8 cellular contexts compared by ENCODE assay signal in the genomic region with DNA sequence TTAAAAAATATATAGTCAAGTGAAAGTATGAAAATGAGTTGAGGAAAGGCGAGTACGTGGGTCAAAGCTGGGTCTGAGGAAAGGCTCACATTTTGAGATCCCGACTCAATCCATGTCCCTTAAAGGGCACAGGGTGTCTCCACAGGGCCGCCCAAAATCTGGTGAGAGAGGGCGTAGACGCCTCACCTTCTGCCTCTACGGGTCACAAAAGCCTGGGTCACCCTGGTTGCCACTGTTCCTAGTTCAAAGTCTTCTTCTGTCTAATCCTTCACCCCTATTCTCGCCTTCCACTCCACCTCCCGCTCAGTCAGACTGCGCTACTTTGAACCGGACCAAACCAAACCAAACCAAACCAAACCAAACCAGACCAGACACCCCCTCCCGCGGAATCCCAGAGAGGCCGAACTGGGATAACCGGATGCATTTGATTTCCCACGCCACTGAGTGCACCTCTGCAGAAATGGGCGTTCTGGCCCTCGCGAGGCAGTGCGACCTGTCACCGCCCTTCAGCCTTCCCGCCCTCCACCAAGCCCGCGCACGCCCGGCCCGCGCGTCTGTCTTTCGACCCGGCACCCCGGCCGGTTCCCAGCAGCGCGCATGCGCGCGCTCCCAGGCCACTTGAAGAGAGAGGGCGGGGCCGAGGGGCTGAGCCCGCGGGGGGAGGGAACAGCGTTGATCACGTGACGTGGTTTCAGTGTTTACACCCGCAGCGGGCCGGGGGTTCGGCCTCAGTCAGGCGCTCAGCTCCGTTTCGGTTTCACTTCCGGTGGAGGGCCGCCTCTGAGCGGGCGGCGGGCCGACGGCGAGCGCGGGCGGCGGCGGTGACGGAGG. TPM values are rescaled to one million over a fixed set of nuclear protein-coding genes. Genes with fewer than 3 reads are reported as not detected.
DNase-seq lines count a peak whose midpoint lies in the region; ATAC-seq, FAIRE-seq and TF ChIP-seq lines count a peak whose summit lies in the region.

Gene FMR1, plus strand, starts transcription at position 728 of the 831 bp plus-strand sequence. CDS start 261 bp downstream, outside the sequence.

- intact Hi-C loops in Right ventricle myocardium inferior (cut with DNase I) = loop anchor here (10.0 kb wide), 1 partner anchor 123 kb away; no protein-coding TSS in a partner anchor
- intact Hi-C loops in pancreas (cut with DNase I) = no loop called here
- intact Hi-C loops in thyroid gland (cut with DNase I) = no loop called here

- peak within 1 kb of the TSS; percentile 92 for H3K9ac ChIP-seq in SU-DHL-6 (ENCODE audit: low read length)

- H3K4me3 ChIP-seq in GM12865 (ENCODE audit: low read depth, low read length) = peak within 1 kb of the TSS; percentile 85
- peak within 1 kb of the TSS; percentile 74 for H3K4me3 ChIP-seq in SU-DHL-6 (ENCODE audit: insufficient read depth, low read length, poor library complexity, severe bottlenecking)
- H3K4me3 ChIP-seq in pancreas = peak within 1 kb of the TSS; percentile 29 to 64 (median 40)
- H3K4me3 ChIP-seq in thyroid gland (replicated peaks in 1 of 3) = peak within 1 kb of the TSS; percentile 33 to 79 (median 47)

- no peaks in the 10 kb centered on the region for H3F3A ChIP-seq in SU-DHL-6 (ENCODE audit: insufficient read depth)

- H3K9me3 ChIP-seq in SU-DHL-6 (ENCODE audit: insufficient read depth, low read length) (no peaks in the 10 kb centered on the region), pancreas (no peaks in the 10 kb centered on the region), thyroid gland (no peaks in the 10 kb centered on the region)

- H4K20me1 ChIP-seq in SU-DHL-6 (ENCODE audit: low read depth, low read length) = peaks cover 26% of the 10 kb centered on the region

- peaks cover 3% of the 10 kb centered on the region for H3K36me3 Mint-ChIP-seq in activated naive CD8-positive, alpha-beta T cell treated with anti-CD3 and anti-CD28 coated beads, Interleukin-2, amount 10 ng/mL, durations not matched to agents 7 days and 5 days

- H3K9me3 Mint-ChIP-seq in activated naive CD8-positive, alpha-beta T cell treated with anti-CD3 and anti-CD28 coated beads, Interleukin-2, amount 10 ng/mL, durations not matched to agents 7 days and 5 days = no peaks in the 10 kb centered on the region

- FAIRE-seq in pancreas (lab: Jason Lieb, UNC) = no peak

- peaks cover 36% of the 10 kb centered on the region for H3K79me2 ChIP-seq in SU-DHL-6 (ENCODE audit: insufficient read depth, low read length)

- no peaks in the 10 kb centered on the region for H3K27me3 ChIP-seq in SU-DHL-6 (ENCODE audit: low read length)
- no peaks in the 10 kb centered on the region for H3K27me3 ChIP-seq in pancreas
- H3K27me3 ChIP-seq in thyroid gland = no peaks in the 10 kb centered on the region

- H3K36me3 ChIP-seq in SU-DHL-6 (ENCODE audit: low read length) (no peaks in the 10 kb centered on the region), pancreas (no peaks in the 10 kb centered on the region), thyroid gland (no peaks in the 10 kb centered on the region)

- H3K4me1 ChIP-seq in pancreas (peaks cover 0 to 5% (median 0%) of the 10 kb centered on the region in 3 donors), thyroid gland (peaks cover 4 to 6% of the 10 kb centered on the region in 2 donors)

- H3K4me2 ChIP-seq in SU-DHL-6 (ENCODE audit: low read depth, low read length, poor library complexity, severe bottlenecking) = peak within 1 kb of the TSS; percentile 92

- DNase-seq in GM12865 (ENCODE audit: low read depth) = peak; percentile 96
- DNase-seq in NCI-H1105 treated with DMSO at 0.1 percent for 48 hours (lab: John Stamatoyannopoulos, UW) = peak; percentile 94
- DNase-seq in activated naive CD8-positive, alpha-beta T cell treated with anti-CD3 and anti-CD28 coated beads, Interleukin-2, amount 10 ng/mL, durations not matched to agents 7 days and 5 days = peak; percentile 89
- DNase-seq in Right ventricle myocardium inferior (ENCODE audit: missing footprints) = peak; percentile 96
- DNase-seq in pancreas = peak; percentile 92 to 97 (median 94)
- peak; percentile 87 to 89 for DNase-seq in thyroid gland

- TF ChIP-seq POLR2A in thyroid gland (IDR thresholded peaks at IDR 0.05) = peak; percentile 71 to 76

- H3K27ac Mint-ChIP-seq in activated naive CD8-positive, alpha-beta T cell treated with anti-CD3 and anti-CD28 coated beads, Interleukin-2, amount 10 ng/mL, durations not matched to agents 7 days and 5 days = peak within 1 kb of the TSS; percentile 99

- H3K4me3 Mint-ChIP-seq in activated naive CD8-positive, alpha-beta T cell treated with anti-CD3 and anti-CD28 coated beads, Interleukin-2, amount 10 ng/mL, durations not matched to agents 7 days and 5 days = peak within 1 kb of the TSS; percentile 97

- peak; percentile 87 for ATAC-seq in HG02678 (IDR thresholded peaks at IDR 0.05; ENCODE audit: unreplicated experiment)
- peak; percentile 82 for ATAC-seq in activated naive CD8-positive, alpha-beta T cell treated with anti-CD3 and anti-CD28 coated beads, Interleukin-2, amount 10 ng/mL, durations not matched to agents 7 days and 5 days (ENCODE audit: low read depth)
- ATAC-seq in Right ventricle myocardium inferior = peak; percentile 98
- peak; percentile 93 to 96 (median 94) for ATAC-seq in pancreas

- H3K27ac ChIP-seq in SU-DHL-6 (ENCODE audit: low read depth, low read length) (peak within 1 kb of the TSS; percentile 66), pancreas (peak within 1 kb of the TSS; percentile 60 to 92 (median 76)), thyroid gland (peak within 1 kb of the TSS; percentile 86 to 99 (median 93))

- no peaks in the 10 kb centered on the region for H3K27me3 Mint-ChIP-seq in activated naive CD8-positive, alpha-beta T cell treated with anti-CD3 and anti-CD28 coated beads, Interleukin-2, amount 10 ng/mL, durations not matched to agents 7 days and 5 days

- peak within 1 kb of the TSS; percentile 95 for H2AFZ ChIP-seq in SU-DHL-6 (ENCODE audit: low read depth, low read length, severe bottlenecking)

- peaks cover 21% of the 10 kb centered on the region for H3K4me1 Mint-ChIP-seq in activated naive CD8-positive, alpha-beta T cell treated with anti-CD3 and anti-CD28 coated beads, Interleukin-2, amount 10 ng/mL, durations not matched to agents 7 days and 5 days

- 4 to 39% methylated on average over 51 to 66 of the region's 66 CpGs for WGBS in pancreas, 2 donors
- WGBS in thyroid gland, 2 donors = 12 to 19% methylated on average over 28 to 33 of the region's 66 CpGs

- no peaks in the 10 kb centered on the region for H3K9me2 ChIP-seq in SU-DHL-6 (replicated peaks; ENCODE audit: insufficient read depth, low read length)

- TF ChIP-seq CTCF in GM12865 (IDR thresholded peaks at IDR 0.05; ENCODE audit: insufficient read depth, low read depth, low read length, missing control alignments) (no peak), SU-DHL-6 (IDR thresholded peaks at IDR 0.05; ENCODE audit: insufficient read depth, low read length, poor library complexity, severe bottlenecking) (no peak), pancreas (IDR thresholded peaks at IDR 0.05) (no peak), thyroid gland (IDR thresholded peaks at IDR 0.05) (peak in 1 of 6 experiments; percentile 4)

- POLR2A ChIA-PET in activated naive CD8-positive, alpha-beta T cell treated with anti-CD3 and anti-CD28 coated beads, Interleukin-2, amount 10 ng/mL, durations not matched to agents 7 days and 5 days (lab: Charles Lee) = interaction anchor here (1.0 to 1.8 kb wide), 4 partner anchors 10 to 15 kb away, joined by 3 to 5 read pairs (median 4); no protein-coding TSS in a partner anchor

RNA-seq across cellular contexts. Expression of gene FMR1, which starts in this region (rescaled TPM):
- 10 to 100 TPM; 62.9 to 65.0 TPM for total RNA-seq in activated naive CD8-positive, alpha-beta T cell treated with anti-CD3 and anti-CD28 coated beads, Interleukin-2, amount 10 ng/mL, durations not matched to agents 7 days and 5 days
- total RNA-seq in Right ventricle myocardium inferior (24.9 TPM), pancreas (10 to 100 TPM; 11.8 to 25.5 (median 15.4) TPM), thyroid gland (10 to 100 TPM; 49.7 to 78.1 (median 69.2) TPM)
- 10 to 100 TPM; 11.6 to 16.9 TPM for polyA plus RNA-seq in pancreas

Comparison
In these comparisons a context has a peak if more than half of its experiments do, and no peak if none do; other contexts are left out.
1. Peak in every context shown above with its lines: DNase-seq, ATAC-seq, H3K4me3 ChIP-seq and H3K27ac ChIP-seq.